ENCODE assay signal across 1 cellular context in the genomic region with DNA sequence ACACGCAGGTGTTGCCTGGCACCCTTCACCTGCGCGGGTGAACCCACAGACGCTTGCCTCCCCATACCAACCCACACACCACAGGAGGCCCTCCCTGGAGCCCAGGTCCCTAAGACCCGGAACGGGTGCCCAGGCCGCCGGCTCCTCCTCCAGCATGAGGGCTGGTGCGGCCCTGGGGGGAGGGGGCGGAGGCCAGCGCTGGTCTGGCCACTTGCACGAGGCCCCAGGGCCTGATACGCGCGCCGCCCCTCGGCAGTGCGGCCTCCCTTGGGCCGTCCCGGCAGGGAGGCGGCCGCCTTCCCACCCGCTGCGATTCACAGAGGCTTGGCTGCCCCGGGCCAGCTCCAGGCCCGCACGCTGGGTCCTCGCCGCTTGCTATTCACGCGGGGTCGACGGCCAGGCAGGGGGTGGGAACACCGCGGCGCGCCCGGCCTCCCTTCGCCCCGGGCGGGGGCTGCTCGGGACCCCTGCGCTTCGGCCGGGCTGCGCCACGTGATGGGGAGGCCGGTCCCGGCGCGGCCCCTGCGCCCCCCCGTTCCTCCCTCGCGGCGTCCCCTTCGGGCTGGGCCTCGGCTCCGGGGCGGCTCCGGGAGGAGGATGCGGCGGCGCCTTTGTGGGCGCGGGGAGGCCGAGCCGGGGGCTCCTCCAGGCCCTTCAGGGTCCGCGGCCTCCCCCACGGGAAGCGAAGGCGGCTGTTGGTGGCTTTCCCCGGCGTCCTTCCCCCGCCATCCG.
TF ChIP-seq lines count a peak whose summit lies in the region.

No MANE protein-coding gene starts in this region.

TF ChIP-seq in HepG2, 621 proteins besides CTCF, POLR2A, EP300 and RAD21 (continued from another document and continues in another):
- TF ChIP-seq, protein P1, sequence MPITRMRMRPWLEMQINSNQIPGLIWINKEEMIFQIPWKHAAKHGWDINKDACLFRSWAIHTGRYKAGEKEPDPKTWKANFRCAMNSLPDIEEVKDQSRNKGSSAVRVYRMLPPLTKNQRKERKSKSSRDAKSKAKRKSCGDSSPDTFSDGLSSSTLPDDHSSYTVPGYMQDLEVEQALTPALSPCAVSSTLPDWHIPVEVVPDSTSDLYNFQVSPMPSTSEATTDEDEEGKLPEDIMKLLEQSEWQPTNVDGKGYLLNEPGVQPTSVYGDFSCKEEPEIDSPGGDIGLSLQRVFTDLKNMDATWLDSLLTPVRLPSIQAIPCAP (CRISPR knock-in tag; IDR thresholded peaks at IDR 0.05; ENCODE audit: low read depth) = 0 out of 2 replicates have a peak, but pooled peaks have one; percentile 15
- TF ChIP-seq POLR2AphosphoS2 (IDR thresholded peaks at IDR 0.05; ENCODE audit: low read depth, low read length) (no peak), MED13 (CRISPR knock-in tag; IDR thresholded peaks at IDR 0.05) (no peak), ZNF564 (CRISPR knock-in tag; IDR thresholded peaks at IDR 0.05) (peak; percentile 62; the same call in 1 of the 2 replicates), EED (CRISPR knock-in tag; IDR thresholded peaks at IDR 0.05) (no peak), ZNF879 (CRISPR knock-in tag; IDR thresholded peaks at IDR 0.05) (peak; percentile 28; the same call in 1 of the 2 replicates), ELF3 (CRISPR knock-in tag; IDR thresholded peaks at IDR 0.05) (no peak), ARNTL (CRISPR knock-in tag; IDR thresholded peaks at IDR 0.05) (no peak), SP4 (CRISPR knock-in tag; IDR thresholded peaks at IDR 0.05) (no peak; the same call in 1 of the 2 replicates), SRY (CRISPR knock-in tag; IDR thresholded peaks at IDR 0.05) (no peak), ZNF567 (CRISPR knock-in tag; IDR thresholded peaks at IDR 0.05; ENCODE audit: borderline replicate concordance) (no peak), WIZ (CRISPR knock-in tag; IDR thresholded peaks at IDR 0.05) (no peak), ZNF572 (CRISPR knock-in tag; IDR thresholded peaks at IDR 0.05) (no peak), NR2F1 (CRISPR knock-in tag; IDR thresholded peaks at IDR 0.05) (no peak), ZNF232 (CRISPR knock-in tag; IDR thresholded peaks at IDR 0.05; ENCODE audit: borderline replicate concordance) (0 out of 2 replicates have a peak, but pooled peaks have one; percentile 22), SIN3B (IDR thresholded peaks at IDR 0.05; ENCODE audit: low read length) (no peak), THAP11 (CRISPR knock-in tag; IDR thresholded peaks at IDR 0.05) (no peak; the same call in 1 of the 2 replicates), ZSCAN21 (CRISPR knock-in tag; IDR thresholded peaks at IDR 0.05; ENCODE audit: borderline replicate concordance) (peak; percentile 40; the same call in 1 of the 2 replicates), NPAS2 (CRISPR knock-in tag; IDR thresholded peaks at IDR 0.05; ENCODE audit: borderline replicate concordance) (no peak), MIER3 (CRISPR knock-in tag; IDR thresholded peaks at IDR 0.05; ENCODE audit: borderline replicate concordance) (no peak), RNF2 (conservative IDR thresholded peaks at IDR 0.05; ENCODE audit: low read depth) (no peak; the same call in 1 of the 2 replicates), NRL (CRISPR knock-in tag; IDR thresholded peaks at IDR 0.05; ENCODE audit: borderline replicate concordance) (peak; percentile 17; the same call in 1 of the 2 replicates), ZNF775 (CRISPR knock-in tag; IDR thresholded peaks at IDR 0.05; ENCODE audit: borderline replicate concordance) (no peak), DR1 (CRISPR knock-in tag; IDR thresholded peaks at IDR 0.05) (no peak)
- TF ChIP-seq, protein P2, sequence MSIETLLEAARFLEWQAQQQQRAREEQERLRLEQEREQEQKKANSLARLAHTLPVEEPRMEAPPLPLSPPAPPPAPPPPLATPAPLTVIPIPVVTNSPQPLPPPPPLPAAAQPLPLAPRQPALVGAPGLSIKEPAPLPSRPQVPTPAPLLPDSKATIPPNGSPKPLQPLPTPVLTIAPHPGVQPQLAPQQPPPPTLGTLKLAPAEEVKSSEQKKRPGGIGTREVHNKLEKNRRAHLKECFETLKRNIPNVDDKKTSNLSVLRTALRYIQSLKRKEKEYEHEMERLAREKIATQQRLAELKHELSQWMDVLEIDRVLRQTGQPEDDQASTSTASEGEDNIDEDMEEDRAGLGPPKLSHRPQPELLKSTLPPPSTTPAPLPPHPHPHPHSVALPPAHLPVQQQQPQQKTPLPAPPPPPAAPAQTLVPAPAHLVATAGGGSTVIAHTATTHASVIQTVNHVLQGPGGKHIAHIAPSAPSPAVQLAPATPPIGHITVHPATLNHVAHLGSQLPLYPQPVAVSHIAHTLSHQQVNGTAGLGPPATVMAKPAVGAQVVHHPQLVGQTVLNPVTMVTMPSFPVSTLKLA (IDR thresholded peaks at IDR 0.05) = no peak
- TF ChIP-seq, protein P3, sequence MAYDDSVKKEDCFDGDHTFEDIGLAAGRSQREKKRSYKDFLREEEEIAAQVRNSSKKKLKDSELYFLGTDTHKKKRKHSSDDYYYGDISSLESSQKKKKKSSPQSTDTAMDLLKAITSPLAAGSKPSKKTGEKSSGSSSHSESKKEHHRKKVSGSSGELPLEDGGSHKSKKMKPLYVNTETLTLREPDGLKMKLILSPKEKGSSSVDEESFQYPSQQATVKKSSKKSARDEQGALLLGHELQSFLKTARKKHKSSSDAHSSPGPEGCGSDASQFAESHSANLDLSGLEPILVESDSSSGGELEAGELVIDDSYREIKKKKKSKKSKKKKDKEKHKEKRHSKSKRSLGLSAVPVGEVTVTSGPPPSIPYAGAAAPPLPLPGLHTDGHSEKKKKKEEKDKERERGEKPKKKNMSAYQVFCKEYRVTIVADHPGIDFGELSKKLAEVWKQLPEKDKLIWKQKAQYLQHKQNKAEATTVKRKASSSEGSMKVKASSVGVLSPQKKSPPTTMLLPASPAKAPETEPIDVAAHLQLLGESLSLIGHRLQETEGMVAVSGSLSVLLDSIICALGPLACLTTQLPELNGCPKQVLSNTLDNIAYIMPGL (CRISPR knock-in tag; IDR thresholded peaks at IDR 0.05; ENCODE audit: borderline replicate concordance in 1 of 2, low read depth in 1 of 2) = peak; percentile 14 to 67; a peak in 2 of 4 replicates
- TF ChIP-seq, protein P4, sequence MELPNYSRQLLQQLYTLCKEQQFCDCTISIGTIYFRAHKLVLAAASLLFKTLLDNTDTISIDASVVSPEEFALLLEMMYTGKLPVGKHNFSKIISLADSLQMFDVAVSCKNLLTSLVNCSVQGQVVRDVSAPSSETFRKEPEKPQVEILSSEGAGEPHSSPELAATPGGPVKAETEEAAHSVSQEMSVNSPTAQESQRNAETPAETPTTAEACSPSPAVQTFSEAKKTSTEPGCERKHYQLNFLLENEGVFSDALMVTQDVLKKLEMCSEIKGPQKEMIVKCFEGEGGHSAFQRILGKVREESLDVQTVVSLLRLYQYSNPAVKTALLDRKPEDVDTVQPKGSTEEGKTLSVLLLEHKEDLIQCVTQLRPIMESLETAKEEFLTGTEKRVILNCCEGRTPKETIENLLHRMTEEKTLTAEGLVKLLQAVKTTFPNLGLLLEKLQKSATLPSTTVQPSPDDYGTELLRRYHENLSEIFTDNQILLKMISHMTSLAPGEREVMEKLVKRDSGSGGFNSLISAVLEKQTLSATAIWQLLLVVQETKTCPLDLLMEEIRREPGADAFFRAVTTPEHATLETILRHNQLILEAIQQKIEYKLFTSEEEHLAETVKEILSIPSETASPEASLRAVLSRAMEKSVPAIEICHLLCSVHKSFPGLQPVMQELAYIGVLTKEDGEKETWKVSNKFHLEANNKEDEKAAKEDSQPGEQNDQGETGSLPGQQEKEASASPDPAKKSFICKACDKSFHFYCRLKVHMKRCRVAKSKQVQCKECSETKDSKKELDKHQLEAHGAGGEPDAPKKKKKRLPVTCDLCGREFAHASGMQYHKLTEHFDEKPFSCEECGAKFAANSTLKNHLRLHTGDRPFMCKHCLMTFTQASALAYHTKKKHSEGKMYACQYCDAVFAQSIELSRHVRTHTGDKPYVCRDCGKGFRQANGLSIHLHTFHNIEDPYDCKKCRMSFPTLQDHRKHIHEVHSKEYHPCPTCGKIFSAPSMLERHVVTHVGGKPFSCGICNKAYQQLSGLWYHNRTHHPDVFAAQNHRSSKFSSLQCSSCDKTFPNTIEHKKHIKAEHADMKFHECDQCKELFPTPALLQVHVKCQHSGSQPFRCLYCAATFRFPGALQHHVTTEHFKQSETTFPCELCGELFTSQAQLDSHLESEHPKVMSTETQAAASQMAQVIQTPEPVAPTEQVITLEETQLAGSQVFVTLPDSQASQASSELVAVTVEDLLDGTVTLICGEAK (IDR thresholded peaks at IDR 0.05) = no peak
- TF ChIP-seq, protein P4 (CRISPR knock-in tag; IDR thresholded peaks at IDR 0.05) = no peak
- TF ChIP-seq, protein P5, sequence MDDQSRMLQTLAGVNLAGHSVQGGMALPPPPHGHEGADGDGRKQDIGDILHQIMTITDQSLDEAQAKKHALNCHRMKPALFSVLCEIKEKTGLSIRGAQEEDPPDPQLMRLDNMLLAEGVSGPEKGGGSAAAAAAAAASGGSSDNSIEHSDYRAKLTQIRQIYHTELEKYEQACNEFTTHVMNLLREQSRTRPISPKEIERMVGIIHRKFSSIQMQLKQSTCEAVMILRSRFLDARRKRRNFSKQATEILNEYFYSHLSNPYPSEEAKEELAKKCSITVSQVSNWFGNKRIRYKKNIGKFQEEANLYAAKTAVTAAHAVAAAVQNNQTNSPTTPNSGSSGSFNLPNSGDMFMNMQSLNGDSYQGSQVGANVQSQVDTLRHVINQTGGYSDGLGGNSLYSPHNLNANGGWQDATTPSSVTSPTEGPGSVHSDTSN (CRISPR knock-in tag; IDR thresholded peaks at IDR 0.05; ENCODE audit: borderline replicate concordance) = no peak
- TF ChIP-seq, protein P6, sequence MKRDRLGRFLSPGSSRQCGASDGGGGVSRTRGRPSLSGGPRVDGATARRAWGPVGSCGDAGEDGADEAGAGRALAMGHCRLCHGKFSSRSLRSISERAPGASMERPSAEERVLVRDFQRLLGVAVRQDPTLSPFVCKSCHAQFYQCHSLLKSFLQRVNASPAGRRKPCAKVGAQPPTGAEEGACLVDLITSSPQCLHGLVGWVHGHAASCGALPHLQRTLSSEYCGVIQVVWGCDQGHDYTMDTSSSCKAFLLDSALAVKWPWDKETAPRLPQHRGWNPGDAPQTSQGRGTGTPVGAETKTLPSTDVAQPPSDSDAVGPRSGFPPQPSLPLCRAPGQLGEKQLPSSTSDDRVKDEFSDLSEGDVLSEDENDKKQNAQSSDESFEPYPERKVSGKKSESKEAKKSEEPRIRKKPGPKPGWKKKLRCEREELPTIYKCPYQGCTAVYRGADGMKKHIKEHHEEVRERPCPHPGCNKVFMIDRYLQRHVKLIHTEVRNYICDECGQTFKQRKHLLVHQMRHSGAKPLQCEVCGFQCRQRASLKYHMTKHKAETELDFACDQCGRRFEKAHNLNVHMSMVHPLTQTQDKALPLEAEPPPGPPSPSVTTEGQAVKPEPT (CRISPR knock-in tag; IDR thresholded peaks at IDR 0.05; ENCODE audit: low read depth) = no peak
- TF ChIP-seq, protein P7, sequence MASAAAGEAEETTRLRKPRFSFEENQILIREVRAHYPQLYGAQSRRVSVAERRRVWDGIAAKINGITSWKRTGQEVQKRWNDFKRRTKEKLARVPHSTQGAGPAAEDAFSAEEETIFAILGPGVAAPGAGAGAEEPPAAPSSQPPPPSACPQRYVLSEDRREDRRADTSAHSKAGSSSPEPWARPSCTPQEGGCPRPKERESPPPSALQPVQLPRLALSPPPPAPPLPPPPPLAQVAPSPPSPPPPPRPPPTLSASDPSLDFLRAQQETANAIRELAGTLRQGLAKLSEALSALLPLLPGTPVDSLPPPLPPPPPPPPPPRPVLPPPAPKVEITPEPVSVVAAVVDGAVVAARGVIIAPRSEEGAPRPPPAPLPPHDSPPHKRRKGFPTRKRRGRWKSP (CRISPR knock-in tag; IDR thresholded peaks at IDR 0.05) = 0 out of 2 replicates have a peak, but pooled peaks have one; percentile 58
- TF ChIP-seq, protein P8, sequence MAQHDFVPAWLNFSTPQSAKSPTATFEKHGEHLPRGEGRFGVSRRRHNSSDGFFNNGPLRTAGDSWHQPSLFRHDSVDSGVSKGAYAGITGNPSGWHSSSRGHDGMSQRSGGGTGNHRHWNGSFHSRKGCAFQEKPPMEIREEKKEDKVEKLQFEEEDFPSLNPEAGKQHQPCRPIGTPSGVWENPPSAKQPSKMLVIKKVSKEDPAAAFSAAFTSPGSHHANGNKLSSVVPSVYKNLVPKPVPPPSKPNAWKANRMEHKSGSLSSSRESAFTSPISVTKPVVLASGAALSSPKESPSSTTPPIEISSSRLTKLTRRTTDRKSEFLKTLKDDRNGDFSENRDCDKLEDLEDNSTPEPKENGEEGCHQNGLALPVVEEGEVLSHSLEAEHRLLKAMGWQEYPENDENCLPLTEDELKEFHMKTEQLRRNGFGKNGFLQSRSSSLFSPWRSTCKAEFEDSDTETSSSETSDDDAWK (CRISPR knock-in tag; IDR thresholded peaks at IDR 0.05) = no peak
- TF ChIP-seq, protein P9, sequence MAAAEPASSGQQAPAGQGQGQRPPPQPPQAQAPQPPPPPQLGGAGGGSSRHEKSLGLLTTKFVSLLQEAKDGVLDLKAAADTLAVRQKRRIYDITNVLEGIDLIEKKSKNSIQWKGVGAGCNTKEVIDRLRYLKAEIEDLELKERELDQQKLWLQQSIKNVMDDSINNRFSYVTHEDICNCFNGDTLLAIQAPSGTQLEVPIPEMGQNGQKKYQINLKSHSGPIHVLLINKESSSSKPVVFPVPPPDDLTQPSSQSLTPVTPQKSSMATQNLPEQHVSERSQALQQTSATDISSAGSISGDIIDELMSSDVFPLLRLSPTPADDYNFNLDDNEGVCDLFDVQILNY (CRISPR knock-in tag; conservative IDR thresholded peaks at IDR 0.05) = no peak
